11 cellular contexts compared by ENCODE assay signal in genomic region chr2:168768357-168768756, GRCh38. TPM values are rescaled to one million over a fixed set of nuclear protein-coding genes. Genes with fewer than 3 reads are reported as not detected.
DNase-seq lines count a peak whose midpoint lies in the region; ATAC-seq and TF ChIP-seq lines count a peak whose summit lies in the region.
"Not testable (repeated sequence)": the region's sequence is repeated elsewhere in the genome, so short reads cannot be mapped to it uniquely, and the experiment has no call there.
"Had no signal": no experiment of that assay in that cellular context is flagged by ENCODE, and none has a peak within 500 bp of the region (broad histone marks: within the 10 kb centered on the region; RNA-seq: fewer than 3 reads in every experiment).

No MANE protein-coding gene starts in this region.

- not testable (repeated sequence) for H3K23ac ChIP-seq in trophoblast cell (ENCODE audit: low read length)

- not testable (repeated sequence) for H2AK5ac ChIP-seq in trophoblast cell (ENCODE audit: low read length)

- H4K8ac ChIP-seq in trophoblast cell (ENCODE audit: low read depth, low read length): not testable (repeated sequence)

- not testable (repeated sequence) for H3K14ac ChIP-seq in trophoblast cell (ENCODE audit: low read length)

- not testable (repeated sequence) for H3K4me3 Mint-ChIP-seq in MCF 10A (ENCODE audit: unreplicated experiment)

- H3K27me3 ChIP-seq in trophoblast cell (ENCODE audit: insufficient read depth, low read length): not testable (repeated sequence)

- H3K4ac ChIP-seq in trophoblast cell (ENCODE audit: low read depth, low read length): not testable (repeated sequence)

- H3K9me3 Mint-ChIP-seq in MCF 10A (ENCODE audit: unreplicated experiment): not testable (repeated sequence)

- not testable (repeated sequence) for H3K4me1 ChIP-seq in trophoblast cell (ENCODE audit: control insufficient read depth in 1 of 2, insufficient read depth in 2 of 2, low read length in 2 of 2)

- H4K91ac ChIP-seq in trophoblast cell (ENCODE audit: low read depth, low read length): not testable (repeated sequence)

- POLR2A ChIA-PET in MCF 10A (lab: Yijun Ruan, JAX): not testable (repeated sequence)

- not testable (repeated sequence) for H2AFZ ChIP-seq in trophoblast cell (ENCODE audit: insufficient read depth, low read length, poor library complexity)

- CTCF ChIA-PET in MCF 10A (lab: Yijun Ruan, JAX): interaction anchor here (0.8 to 1.4 kb wide), 3 partner anchors 10 to 422 kb away, joined by 3 read pairs; no protein-coding TSS in a partner anchor

- intact Hi-C loops in MCF 10A (cut with micrococcal nuclease); left colon (cut with DNase I, micrococcal nuclease): not testable (repeated sequence)

- not testable (repeated sequence) for H2BK12ac ChIP-seq in trophoblast cell (ENCODE audit: low read length)

- no CpG with 5 or more reads among the region's 6 CpGs for WGBS in trophoblast cell (ENCODE audit: extremely low coverage, insufficient coverage, insufficient read length)

- not testable (repeated sequence) for H3K4me3 ChIP-seq in epithelial cell of esophagus (ENCODE audit: low read length); trophoblast cell (ENCODE audit: low read depth, low read length)

- not testable (repeated sequence) for BruUV-seq in MCF 10A (replicated peaks; lab: Mats Ljungman, UMichigan)

- H3K9me3 ChIP-seq in trophoblast cell (ENCODE audit: insufficient read depth, low read depth, low read length): not testable (repeated sequence)

- H3K36me3 Mint-ChIP-seq in MCF 10A (ENCODE audit: insufficient read depth, unreplicated experiment): peaks cover 54% of the 10 kb centered on the region

- not testable (repeated sequence) for H2BK5ac ChIP-seq in trophoblast cell (ENCODE audit: low read depth, low read length, poor library complexity)

- H4K12ac ChIP-seq in trophoblast cell (ENCODE audit: low read depth, low read length): not testable (repeated sequence)

- not testable (repeated sequence) for H3K18ac ChIP-seq in trophoblast cell (ENCODE audit: low read length)

- not testable (repeated sequence) for H3K4me1 Mint-ChIP-seq in MCF 10A (ENCODE audit: insufficient read depth, unreplicated experiment)

- TF ChIP-seq CTCF in MCF 10A (IDR thresholded peaks at IDR 0.05; ENCODE audit: unreplicated experiment); epithelial cell of esophagus (IDR thresholded peaks at IDR 0.05; ENCODE audit: insufficient read depth, low read depth, low read length, missing control alignments): not testable (repeated sequence)

- not testable (repeated sequence) for H3K4me2 ChIP-seq in trophoblast cell (ENCODE audit: low read length)

- not testable (repeated sequence) for H3K79me1 ChIP-seq in trophoblast cell (ENCODE audit: low read length)

- H3K9ac ChIP-seq in trophoblast cell (ENCODE audit: low read length): not testable (repeated sequence)

- H3K27ac ChIP-seq in trophoblast cell (ENCODE audit: low read depth, low read length): not testable (repeated sequence)

- H3K27ac Mint-ChIP-seq in MCF 10A (ENCODE audit: low read depth, unreplicated experiment): not testable (repeated sequence)

- DNase-seq in MCF 10A (ENCODE audit: unreplicated experiment): peak; percentile 11
- DNase-seq in epithelial cell of esophagus (ENCODE audit: low read depth): peak; percentile 48
- peak; percentile 30 to 39 for DNase-seq in left colon
- peak; percentile 57 to 58 for DNase-seq in trophoblast cell

- ATAC-seq in left colon: peak; percentile 69

- not testable (repeated sequence) for H3K36me3 ChIP-seq in trophoblast cell (ENCODE audit: control insufficient read depth in 1 of 2, insufficient read depth in 2 of 2, low read length in 2 of 2)

- not testable (repeated sequence) for H3K79me2 ChIP-seq in trophoblast cell (ENCODE audit: control insufficient read depth, insufficient read depth, low read length, poor library complexity)

- not testable (repeated sequence) for H2BK120ac ChIP-seq in trophoblast cell (ENCODE audit: insufficient read depth, low read length, poor library complexity)

- H3K27me3 Mint-ChIP-seq in MCF 10A (ENCODE audit: insufficient read depth, unreplicated experiment): not testable (repeated sequence)

RNA-seq across cellular contexts. Expression of gene NOSTRIN, which starts 34.1 kb away (rescaled TPM):
- total RNA-seq in MCF 10A (2022) (0.44 and 0.51 TPM in 2 replicates), left colon (10 to 100 TPM; 52.7 to 55.6 TPM)
- 8.1 and 9.3 TPM in 2 replicates for polyA plus RNA-seq in trophoblast cell (2013)
- total RNA-seq: A673; CD4-positive, alpha-beta memory T cell; CD4-positive, CD25-positive, alpha-beta regulatory T cell; CD8-positive, alpha-beta memory T cell; Daoy; G401 had no signal
- polyA plus RNA-seq: CD14-positive monocyte; CD4-positive, alpha-beta memory T cell; CD4-positive, CD25-positive, alpha-beta regulatory T cell; CD8-positive, alpha-beta memory T cell had no signal

Comparison
In these comparisons a context has a peak if more than half of its experiments do, and no peak if none do; other contexts are left out.
1. RNA of gene NOSTRIN, which starts 34.1 kb away (total RNA-seq): 52.7 to 55.6 TPM in left colon; 0.44 to 0.51 TPM in MCF 10A; every median in the first group is over 10 times any median in the second.
2. Peak in every context shown above with its lines, with median percentiles within 50 percentile points of each other: DNase-seq.